Comparison of ENCODE assay signal across 2 cellular contexts in the genomic region with DNA sequence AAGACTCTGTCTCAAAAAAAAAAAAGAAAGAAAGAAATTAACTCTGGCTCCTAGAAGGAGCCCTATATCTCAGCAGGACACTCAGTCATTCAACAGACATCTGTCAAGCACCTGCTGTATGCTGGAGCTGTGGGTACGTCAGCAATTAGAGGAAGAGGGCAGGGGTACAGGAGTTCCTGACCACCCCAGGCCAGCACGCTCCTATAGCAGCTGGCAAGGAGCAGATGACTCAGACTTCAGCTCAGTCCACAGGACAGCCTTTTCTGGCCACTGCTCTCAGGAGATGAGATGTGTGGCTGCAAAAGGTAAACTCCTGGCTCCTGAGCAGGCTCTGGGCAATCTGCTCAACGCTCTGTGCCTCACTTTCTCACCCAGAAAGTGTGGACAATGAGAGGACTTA.
TF ChIP-seq lines count a peak whose summit lies in the region.

No MANE protein-coding gene starts in this region.

TF ChIP-seq in IMR-90, 13 proteins besides CTCF, POLR2A, EP300 and RAD21:
- TF ChIP-seq NFE2L2 (IDR thresholded peaks at IDR 0.05; ENCODE audit: low read depth, low read length) (no peak), RFX5 (IDR thresholded peaks at IDR 0.05; ENCODE audit: low read depth, low read length) (no peak), CHD1 (IDR thresholded peaks at IDR 0.05; ENCODE audit: low read depth, low read length) (no peak), MXI1 (IDR thresholded peaks at IDR 0.05; ENCODE audit: borderline replicate concordance, low read depth, low read length) (no peak), BHLHE40 (IDR thresholded peaks at IDR 0.05; ENCODE audit: low read depth, low read length) (no peak), RCOR1 (IDR thresholded peaks at IDR 0.05; ENCODE audit: insufficient replicate concordance, low read length) (no peak), MAZ (IDR thresholded peaks at IDR 0.05; ENCODE audit: borderline replicate concordance, low read depth, low read length) (no peak), SMC3 (IDR thresholded peaks at IDR 0.05; ENCODE audit: low read depth, low read length) (no peak)

TF ChIP-seq in K562, 482 proteins besides CTCF, POLR2A, EP300 and RAD21:
- no peak for TF ChIP-seq ZNF668 (CRISPR knock-in tag; IDR thresholded peaks at IDR 0.05)
- TF ChIP-seq TBP (optimal IDR thresholded peaks at IDR 0.05; ENCODE audit: low read depth, low read length): peak; percentile 7
- peak; percentile 58; the same call in 1 of the 2 replicates for TF ChIP-seq ZNF12 (CRISPR knock-in tag; IDR thresholded peaks at IDR 0.05)
- TF ChIP-seq, protein P1, sequence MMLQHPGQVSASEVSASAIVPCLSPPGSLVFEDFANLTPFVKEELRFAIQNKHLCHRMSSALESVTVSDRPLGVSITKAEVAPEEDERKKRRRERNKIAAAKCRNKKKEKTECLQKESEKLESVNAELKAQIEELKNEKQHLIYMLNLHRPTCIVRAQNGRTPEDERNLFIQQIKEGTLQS (IDR thresholded peaks at IDR 0.05): 0 out of 2 replicates have a peak, but pooled peaks have one; percentile 24
- TF ChIP-seq, protein P1 (CRISPR knock-in tag; conservative IDR thresholded peaks at IDR 0.05): no peak
- no peak for TF ChIP-seq CTCFL (IDR thresholded peaks at IDR 0.05; ENCODE audit: borderline replicate concordance, insufficient read depth, low read depth, low read length, poor library complexity, severe bottlenecking)
- TF ChIP-seq PRPF4 (IDR thresholded peaks at IDR 0.05; ENCODE audit: insufficient read depth, low read depth, low read length, poor library complexity, severe bottlenecking): no peak
